10 cellular contexts compared by ENCODE assay signal in the genomic region with DNA sequence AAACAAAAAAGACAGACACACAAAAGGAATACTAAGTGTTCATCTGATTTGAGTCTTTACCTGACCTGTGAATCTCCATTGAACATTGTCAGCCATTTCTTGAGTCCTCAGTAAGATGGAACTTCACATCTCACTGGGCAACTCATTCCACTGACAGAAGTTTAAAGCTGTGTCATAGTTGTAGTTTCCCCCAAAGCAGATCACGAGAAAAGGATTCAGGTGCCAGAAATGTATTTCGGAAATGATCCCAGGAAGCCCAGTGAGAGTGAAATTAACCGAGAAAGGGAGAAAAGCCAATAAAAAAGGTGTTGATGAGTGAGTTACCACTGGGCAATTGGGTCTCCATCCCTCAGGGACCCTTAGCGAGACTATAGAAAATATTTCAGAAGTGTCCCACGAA. TPM values are rescaled to one million over a fixed set of nuclear protein-coding genes. Genes with fewer than 3 reads are reported as not detected.
DNase-seq lines count a peak whose midpoint lies in the region; ATAC-seq and TF ChIP-seq lines count a peak whose summit lies in the region.
"Had no signal": no experiment of that assay in that cellular context is flagged by ENCODE, and none has a peak within 500 bp of the region (broad histone marks: within the 10 kb centered on the region; RNA-seq: fewer than 3 reads in every experiment).

No MANE protein-coding gene starts in this region.

- H2AFZ ChIP-seq in Loucy (ENCODE audit: low read length), result no peak overlapping the region

- ATAC-seq in HG02642 (IDR thresholded peaks at IDR 0.05; ENCODE audit: poor library complexity, unreplicated experiment) (peak; percentile 24), GM21576 (IDR thresholded peaks at IDR 0.05; ENCODE audit: unreplicated experiment) (no peak)
- peak in 1 of 2 donors; percentile 11 for ATAC-seq in stimulated activated naive B cell treated with anti-CD40 and anti-IgM and Interleukin-4, amounts not matched to agents 10 μg/mL and 1 μg/mL and 100 μg/mL, for 72 hours (replicated peaks)

- H3K79me2 ChIP-seq in Loucy (ENCODE audit: insufficient read depth, low read length), result peaks cover 11% of the 10 kb centered on the region

- H3K27me3 ChIP-seq in left ventricle myocardium inferior (ENCODE audit: low read depth), result no peaks in the 10 kb centered on the region
- no peaks in the 10 kb centered on the region for H3K27me3 ChIP-seq in right atrium auricular region
- H3K27me3 ChIP-seq in Loucy (ENCODE audit: insufficient read depth, low read length, poor library complexity, severe bottlenecking), result no peaks in the 10 kb centered on the region

- peaks cover 77% of the 10 kb centered on the region for H3K4me1 ChIP-seq in left ventricle myocardium inferior
- H3K4me1 ChIP-seq in right atrium auricular region, result peaks cover 0 to 44% of the 10 kb centered on the region in 2 donors
- peaks cover 4% of the 10 kb centered on the region for H3K4me1 ChIP-seq in Loucy (ENCODE audit: insufficient read depth, low read length, poor library complexity, severe bottlenecking)

- H3K9me3 Mint-ChIP-seq in stimulated activated naive B cell treated with anti-CD40 and anti-IgM and Interleukin-4, amounts not matched to agents 10 μg/mL and 1 μg/mL and 100 μg/mL, for 72 hours, result no peaks in the 10 kb centered on the region

- no peaks in the 10 kb centered on the region for H3F3A ChIP-seq in Loucy (ENCODE audit: low read depth)

- no peak overlapping the region for H3K4me3 ChIP-seq in left ventricle myocardium inferior
- H3K4me3 ChIP-seq in right atrium auricular region, result no peak overlapping the region
- H3K4me3 ChIP-seq in Loucy (ENCODE audit: low read length, poor library complexity, severe bottlenecking), result no peak overlapping the region

- no peaks in the 10 kb centered on the region for H3K27me3 Mint-ChIP-seq in stimulated activated naive B cell treated with anti-CD40 and anti-IgM and Interleukin-4, amounts not matched to agents 10 μg/mL and 1 μg/mL and 100 μg/mL, for 72 hours

- DNase-seq in left ventricle myocardium inferior, result no peak
- no peak for DNase-seq in right atrium auricular region (ENCODE audit: low spot score)
- no peak for DNase-seq in stimulated activated naive B cell treated with anti-CD40 and anti-IgM and Interleukin-4, amounts not matched to agents 10 μg/mL and 1 μg/mL and 100 μg/mL, for 72 hours
- no peak for DNase-seq in activated effector memory CD4-positive, alpha-beta T cell treated with anti-CD3 and anti-CD28 coated beads, Interleukin-2, amount 50 U/mL, for 16 hours
- DNase-seq in DMS153 treated with DMSO at 0.1 percent for 48 hours (lab: John Stamatoyannopoulos, UW; ENCODE audit: unreplicated experiment), result no peak
- DNase-seq: NCI-H2081 treated with DMSO at 0.1 percent for 48 hours, SIG-M5 had no signal

- H3K9me3 ChIP-seq in left ventricle myocardium inferior (replicated peaks) (no peaks in the 10 kb centered on the region), right atrium auricular region (no peaks in the 10 kb centered on the region), Loucy (ENCODE audit: insufficient read depth, low read depth, low read length) (no peaks in the 10 kb centered on the region)

- H3K27ac ChIP-seq in left ventricle myocardium inferior (replicated peaks), result peak overlapping the region; percentile 45
- H3K27ac ChIP-seq in right atrium auricular region, result no peak overlapping the region

- H3K4me1 Mint-ChIP-seq in stimulated activated naive B cell treated with anti-CD40 and anti-IgM and Interleukin-4, amounts not matched to agents 10 μg/mL and 1 μg/mL and 100 μg/mL, for 72 hours, result peaks cover 38 to 67% of the 10 kb centered on the region in 2 donors

- no peak overlapping the region for H3K9ac ChIP-seq in Loucy (ENCODE audit: low read depth, low read length, poor library complexity, severe bottlenecking)

- peaks cover 17 to 20% of the 10 kb centered on the region in 2 donors for H3K36me3 Mint-ChIP-seq in stimulated activated naive B cell treated with anti-CD40 and anti-IgM and Interleukin-4, amounts not matched to agents 10 μg/mL and 1 μg/mL and 100 μg/mL, for 72 hours

- TF ChIP-seq CTCF in left ventricle myocardium inferior (IDR thresholded peaks at IDR 0.05; ENCODE audit: borderline replicate concordance) (no peak), right atrium auricular region (IDR thresholded peaks at IDR 0.05) (no peak), Loucy (conservative IDR thresholded peaks at IDR 0.05; ENCODE audit: low read length) (no peak)

- no peaks in the 10 kb centered on the region for H3K36me3 ChIP-seq in left ventricle myocardium inferior
- H3K36me3 ChIP-seq in right atrium auricular region, result no peaks in the 10 kb centered on the region
- no peaks in the 10 kb centered on the region for H3K36me3 ChIP-seq in Loucy (ENCODE audit: insufficient read depth, low read length)

- peak overlapping the region; percentile 60 to 68 for H3K4me3 Mint-ChIP-seq in stimulated activated naive B cell treated with anti-CD40 and anti-IgM and Interleukin-4, amounts not matched to agents 10 μg/mL and 1 μg/mL and 100 μg/mL, for 72 hours

- no peaks in the 10 kb centered on the region for H4K20me1 ChIP-seq in Loucy (ENCODE audit: insufficient read depth, low read length, poor library complexity, severe bottlenecking)

- H3K9me2 ChIP-seq in Loucy (replicated peaks; ENCODE audit: low read depth, low read length), result no peaks in the 10 kb centered on the region

- peak overlapping the region; percentile 5 for H3K4me2 ChIP-seq in Loucy (ENCODE audit: low read depth, low read length, poor library complexity, severe bottlenecking)

- intact Hi-C loops in left ventricle myocardium inferior (cut with micrococcal nuclease), result no loop called here

- peak overlapping the region; percentile 83 for H3K27ac Mint-ChIP-seq in stimulated activated naive B cell treated with anti-CD40 and anti-IgM and Interleukin-4, amounts not matched to agents 10 μg/mL and 1 μg/mL and 100 μg/mL, for 72 hours

RNA-seq across cellular contexts. Expression of a gene that starts 6.5 kb away (rescaled TPM):
- total RNA-seq in left ventricle myocardium inferior (38.9 TPM), right atrium auricular region (10 to 100 TPM; 49.8 to 54.1 TPM)

RNA-seq across cellular contexts. Expression of a gene that starts 8.6 kb away (rescaled TPM):
- total RNA-seq in left ventricle myocardium inferior, result 0.77 TPM
- under 1 TPM; 0.33 to 0.67 TPM for total RNA-seq in right atrium auricular region
